ENCODE assay signal across 17 cellular contexts in the genomic region with DNA sequence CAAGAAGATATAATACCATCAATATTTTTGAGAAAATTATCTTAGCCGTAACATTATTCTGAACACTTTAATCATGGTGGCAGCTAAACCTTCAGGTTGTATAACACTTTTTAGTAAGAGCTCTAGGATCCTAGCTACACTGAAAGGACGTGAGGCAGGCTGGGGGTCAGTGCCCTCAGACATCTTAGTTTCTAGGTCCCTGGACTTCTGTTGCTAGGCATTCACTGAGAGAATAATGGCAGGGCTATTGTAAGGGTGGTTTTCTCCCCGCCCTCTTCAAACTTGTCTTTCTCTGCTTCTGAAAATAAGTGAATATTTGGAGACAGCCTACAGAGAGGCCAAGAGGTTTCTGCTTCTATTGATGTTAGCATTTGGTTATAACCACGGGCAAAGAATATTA. TPM values are rescaled to one million over a fixed set of nuclear protein-coding genes. Genes with fewer than 3 reads are reported as not detected.
DNase-seq lines count a peak whose midpoint lies in the region; ATAC-seq and TF ChIP-seq lines count a peak whose summit lies in the region.
"Had no signal": no experiment of that assay in that cellular context is flagged by ENCODE, and none has a peak within 500 bp of the region (broad histone marks: within the 10 kb centered on the region; RNA-seq: fewer than 3 reads in every experiment).

No MANE protein-coding gene starts in this region.

- WGBS in neuronal stem cell (ENCODE audit: extremely low coverage in 2 of 2, insufficient read length in 2 of 2, insufficient replicate concordance in 1 of 2), 2 donors = no CpG with 5 or more reads among the region's 4 CpGs

- DNase-seq in NCI-H2227 treated with DMSO at 0.1 percent for 48 hours (lab: John Stamatoyannopoulos, UW) (peak; percentile 65), cerebellar cortex (ENCODE audit: low spot score) (peak; percentile 51), neuronal stem cell (ENCODE audit: low spot score) (peak; percentile 52), CD14-positive monocyte (ENCODE audit: low spot score) (no peak), head of caudate nucleus (no peak), pons (ENCODE audit: low spot score) (no peak), foreskin keratinocyte (no peak)
- DNase-seq: C1 segment of cervical spinal cord; CD4-positive, alpha-beta memory T cell; DMS79 treated with DMSO at 0.1 percent for 48 hours; EL; HCEC 1CT; HFFc6 had no signal

- peak overlapping the region; percentile 73 for H2AFZ ChIP-seq in neuronal stem cell (ENCODE audit: low read length)

- H3K4me1 ChIP-seq in iPS-20b (ENCODE audit: insufficient read depth, low read length) (no peaks in the 10 kb centered on the region), neuronal stem cell (ENCODE audit: control insufficient read depth in 2 of 2, insufficient read depth in 1 of 2, low read depth in 1 of 2, low read length in 2 of 2) (peaks cover 2 to 18% of the 10 kb centered on the region in 2 donors), foreskin keratinocyte (no peaks in the 10 kb centered on the region)

- no peaks in the 10 kb centered on the region for H3K27me3 Mint-ChIP-seq in CD14-positive monocyte (ENCODE audit: low read depth in 3 of 3)

- H3K4me2 ChIP-seq in neuronal stem cell (ENCODE audit: insufficient read depth, low read length, poor library complexity, severe bottlenecking) = peak overlapping the region; percentile 32

- TF ChIP-seq CTCF in CD14-positive monocyte (IDR thresholded peaks at IDR 0.05) = no peak
- TF ChIP-seq CTCF in foreskin keratinocyte (conservative IDR thresholded peaks at IDR 0.05) = no peak

- H3K14ac ChIP-seq in neuronal stem cell (ENCODE audit: low read length) = no peak overlapping the region

- H2BK12ac ChIP-seq in neuronal stem cell (ENCODE audit: low read length) = no peak overlapping the region

- H3K27ac ChIP-seq in iPS-20b (ENCODE audit: low read length) (no peak overlapping the region), neuronal stem cell (replicated peaks; ENCODE audit: low read length) (no peak overlapping the region), foreskin keratinocyte (no peak overlapping the region)
- H3K27ac ChIP-seq: HL-60 had no signal

- no peak overlapping the region for H3K27ac Mint-ChIP-seq in CD14-positive monocyte
- H3K27ac Mint-ChIP-seq: B cell; CD4-positive, alpha-beta memory T cell; HFFc6 had no signal

- no peaks in the 10 kb centered on the region for H3K9me3 Mint-ChIP-seq in CD14-positive monocyte
- H3K9me3 Mint-ChIP-seq: CD4-positive, alpha-beta memory T cell; HFFc6 had no signal

- no peak overlapping the region for H3K18ac ChIP-seq in neuronal stem cell (ENCODE audit: low read length)

- H3K4ac ChIP-seq in neuronal stem cell (ENCODE audit: low read length) = no peak overlapping the region

- H2BK15ac ChIP-seq in neuronal stem cell (ENCODE audit: low read length) = no peak overlapping the region

- no peak overlapping the region for H3K23ac ChIP-seq in neuronal stem cell (ENCODE audit: low read depth, low read length, poor library complexity)

- no peaks in the 10 kb centered on the region for H3K9me3 ChIP-seq in iPS-20b (ENCODE audit: insufficient read depth, low read depth, low read length)
- H3K9me3 ChIP-seq in neuronal stem cell (replicated peaks in 1 of 2; ENCODE audit: control insufficient read depth in 2 of 2, insufficient read depth in 1 of 2, low read depth in 1 of 2, low read length in 2 of 2) = no peaks in the 10 kb centered on the region

- H3K79me1 ChIP-seq in neuronal stem cell (ENCODE audit: low read depth, low read length) = no peaks in the 10 kb centered on the region

- H2AK5ac ChIP-seq in neuronal stem cell (ENCODE audit: low read depth, low read length) = no peak overlapping the region

- intact Hi-C loops in CD14-positive monocyte (cut with micrococcal nuclease) = no loop called here
- intact Hi-C loops in head of caudate nucleus (cut with DNase I) = no loop called here

- ATAC-seq in foreskin keratinocyte = no peak

- H3K36me3 ChIP-seq in iPS-20b (ENCODE audit: insufficient read depth, low read depth, low read length) (no peaks in the 10 kb centered on the region), neuronal stem cell (replicated peaks in 1 of 2; ENCODE audit: control insufficient read depth in 2 of 2, insufficient read depth in 2 of 2, low read length in 2 of 2) (no peaks in the 10 kb centered on the region)

- H2BK120ac ChIP-seq in neuronal stem cell (ENCODE audit: low read depth, low read length) = no peak overlapping the region

- no peaks in the 10 kb centered on the region for H3K36me3 Mint-ChIP-seq in CD14-positive monocyte
- H3K36me3 Mint-ChIP-seq: CD4-positive, alpha-beta memory T cell had no signal

- no peak overlapping the region for H2BK5ac ChIP-seq in neuronal stem cell (ENCODE audit: low read length)

- no peak overlapping the region for H4K8ac ChIP-seq in neuronal stem cell (ENCODE audit: low read depth, low read length)

- peaks cover 4% of the 10 kb centered on the region for H3K4me1 Mint-ChIP-seq in CD14-positive monocyte
- H3K4me1 Mint-ChIP-seq: B cell had no signal

- H3K9ac ChIP-seq in iPS-20b (ENCODE audit: low read depth, low read length) = no peak overlapping the region
- no peak overlapping the region for H3K9ac ChIP-seq in neuronal stem cell (ENCODE audit: low read depth, low read length, poor library complexity)

- H3K27me3 ChIP-seq in iPS-20b (ENCODE audit: insufficient read depth, low read length) = no peaks in the 10 kb centered on the region
- H3K27me3 ChIP-seq in neuronal stem cell (ENCODE audit: control insufficient read depth in 3 of 3, insufficient read depth in 3 of 3, low read depth in 1 of 3, low read length in 3 of 3) = no peaks in the 10 kb centered on the region
- H3K27me3 ChIP-seq in foreskin keratinocyte = peaks cover 2% of the 10 kb centered on the region

- no peak overlapping the region for H4K91ac ChIP-seq in neuronal stem cell (ENCODE audit: low read depth, low read length, poor library complexity)

- H3K4me3 ChIP-seq in iPS-20b (ENCODE audit: low read length) (peak overlapping the region; percentile 45; the same call in 1 of the 2 replicates), neuronal stem cell (ENCODE audit: low read length in 2 of 2) (peak overlapping the region in 1 of 2 donors; percentile 58)

- H3K4me3 Mint-ChIP-seq in CD14-positive monocyte = no peak overlapping the region
- H3K4me3 Mint-ChIP-seq: B cell; CD4-positive, alpha-beta memory T cell; HFFc6 had no signal

RNA-seq across cellular contexts. Expression of a gene that starts 15.5 kb away (rescaled TPM):
- polyA plus RNA-seq in neuronal stem cell (2013, experiment 1 of 2) = 5.1 TPM
- 5.2 TPM for polyA plus RNA-seq in neuronal stem cell (2013, experiment 2 of 2)
- under 1 TPM in 1 of 2 donors, not detected in 1; 0.07 TPM for polyA plus RNA-seq in CD14-positive monocyte
- not detected in 2 replicates for total RNA-seq in foreskin keratinocyte
- not detected in 2 replicates for polyA plus RNA-seq in foreskin keratinocyte
- total RNA-seq: H4, HFFc6 had no signal

RNA-seq across cellular contexts. Expression of a gene that starts 42.2 kb away (rescaled TPM):
- polyA plus RNA-seq in neuronal stem cell (2013, experiment 1 of 2) = 10.1 TPM
- polyA plus RNA-seq in neuronal stem cell (2013, experiment 2 of 2) = 9.9 TPM
- 10 to 100 TPM; 24.3 to 39.4 TPM for polyA plus RNA-seq in CD14-positive monocyte
- 44.6 and 57.4 TPM in 2 replicates for total RNA-seq in foreskin keratinocyte
- polyA plus RNA-seq in foreskin keratinocyte = 50.2 and 66.0 TPM in 2 replicates

Comparison
In these comparisons a context has a peak if more than half of its experiments do, and no peak if none do; other contexts are left out.
1. DNase-seq: peak in NCI-H2227 treated with DMSO at 0.1 percent for 48 hours (single experiment), cerebellar cortex (single experiment) and neuronal stem cell (single experiment); none in CD14-positive monocyte (single experiment), head of caudate nucleus (0 of 42), pons (single experiment) and foreskin keratinocyte (0 of 2).